20 cellular contexts compared by ENCODE assay signal in genomic region chr1:235180916-235181315, GRCh38.
"Had no signal": no experiment of that assay in that cellular context is flagged by ENCODE, and none has a peak within 500 bp of the region (broad histone marks: within the 10 kb centered on the region; RNA-seq: fewer than 3 reads in every experiment).

No MANE protein-coding gene starts in this region.

- H3K9ac ChIP-seq: SK-N-SH had no signal

- H3K4me2 ChIP-seq: SK-N-SH had no signal

- H3K27me3 ChIP-seq: MG63 had no signal

- H3K4me3 ChIP-seq: MG63 had no signal

- DNase-seq: Karpas-422, KBM-7, MG63, NCI-H1092, NCI-H1105 treated with DMSO at 0.1 percent for 48 hours, NCI-H1436, NCI-H187, NCI-H2029, NCI-H2081 treated with DMSO at 0.1 percent for 48 hours, NCI-H2171, NCI-H226, NCI-H446, NCI-H510A, NCI-H524 treated with DMSO at 0.1 percent for 48 hours, NCI-H69, NCI-H774, Right ventricle myocardium superior, RPMI8226, SIG-M5, SK-N-SH had no signal
